Comparison of ENCODE assay signal across 11 cellular contexts in genomic region chr7:91266931-91267557, GRCh38. TPM values are rescaled to one million over a fixed set of nuclear protein-coding genes. Genes with fewer than 3 reads are reported as not detected.
A peak's percentile ranks its signal among the peaks of the same experiment; 100 is the strongest.
DNase-seq lines count a peak whose midpoint lies in the region; ATAC-seq and TF ChIP-seq lines count a peak whose summit lies in the region.
"Had no signal": no experiment of that assay in that cellular context is flagged by ENCODE, and none has a peak within 500 bp of the region (broad histone marks: within the 10 kb centered on the region; RNA-seq: fewer than 3 reads in every experiment).

No MANE protein-coding gene starts in this region.

- no peak overlapping the region for H3T11ph ChIP-seq in H9 (ENCODE audit: low read length)

- H3K36me3 Mint-ChIP-seq in H9 (ENCODE audit: insufficient read depth in 1 of 3, low read depth in 3 of 3) = no peaks in the 10 kb centered on the region
- H3K36me3 Mint-ChIP-seq in activated CD8-positive, alpha-beta memory T cell treated with anti-CD3 and anti-CD28 coated beads, Interleukin-2, amount 10 ng/mL, durations not matched to agents 7 days and 5 days = no peaks in the 10 kb centered on the region

- H4K8ac ChIP-seq in H9 (replicated peaks; ENCODE audit: insufficient read length, low read depth, low read length) = no peak overlapping the region

- intact Hi-C loops in stomach (cut with DNase I; ENCODE audit: low total_unique reads) = no loop called here

- H3K14ac ChIP-seq in H9 (ENCODE audit: insufficient read depth, low read length) = no peak overlapping the region

- H4K5ac ChIP-seq in H9 (ENCODE audit: insufficient read length, low read depth, low read length) = no peak overlapping the region

- no peak for TF ChIP-seq EP300 in stomach (IDR thresholded peaks at IDR 0.05)

- no peak overlapping the region for H3K4ac ChIP-seq in H9 (ENCODE audit: low read depth, low read length)

- no peak for ATAC-seq in GM21576 (IDR thresholded peaks at IDR 0.05; ENCODE audit: unreplicated experiment)
- no peak for ATAC-seq in HG03460 (IDR thresholded peaks at IDR 0.05; ENCODE audit: unreplicated experiment)
- ATAC-seq in activated CD8-positive, alpha-beta memory T cell treated with anti-CD3 and anti-CD28 coated beads, Interleukin-2, amount 10 ng/mL, durations not matched to agents 7 days and 5 days = no peak
- ATAC-seq: GM12878 had no signal

- H3K23me2 ChIP-seq in H9 (ENCODE audit: insufficient read length, low read depth, low read length, poor library complexity, severe bottlenecking) = peaks cover 26% of the 10 kb centered on the region

- H2AK5ac ChIP-seq in H9 (ENCODE audit: insufficient read length, low read length) = no peak overlapping the region

- peak overlapping the region; percentile 74 for H3K4me2 ChIP-seq in H9 (ENCODE audit: insufficient read depth, insufficient read length, low read length)

- H3K27ac ChIP-seq in H9 (ENCODE audit: insufficient read length, low read depth, low read length) (no peak overlapping the region), stomach (peak overlapping the region in 3 of 5 donors; percentile 35 to 95 (median 87))

- TF ChIP-seq POLR2A in stomach (IDR thresholded peaks at IDR 0.05) = no peak

- H4K91ac ChIP-seq in H9 (ENCODE audit: insufficient read length, low read depth, low read length) = no peak overlapping the region

- no peak overlapping the region for H3K23ac ChIP-seq in H9 (ENCODE audit: insufficient read length, low read depth, low read length)

- CTCF ChIA-PET in activated CD8-positive, alpha-beta memory T cell treated with anti-CD3 and anti-CD28 coated beads, Interleukin-2, amount 10 ng/mL, durations not matched to agents 7 days and 5 days (lab: Charles Lee) = no interaction called here

- H3K4me1 Mint-ChIP-seq in H9 = peaks cover 27 to 37% of the 10 kb centered on the region in 2 experiments
- peaks cover 17% of the 10 kb centered on the region for H3K4me1 Mint-ChIP-seq in activated CD8-positive, alpha-beta memory T cell treated with anti-CD3 and anti-CD28 coated beads, Interleukin-2, amount 10 ng/mL, durations not matched to agents 7 days and 5 days

- no peaks in the 10 kb centered on the region for H3K79me1 ChIP-seq in H9 (ENCODE audit: insufficient read depth, low read depth, low read length, poor library complexity, severe bottlenecking)

- H3K4me1 ChIP-seq in H9 (ENCODE audit: insufficient read depth, low read length) = no peaks in the 10 kb centered on the region
- H3K4me1 ChIP-seq in stomach = peaks cover 18 to 46% (median 37%) of the 10 kb centered on the region in 4 donors

- peaks cover 80% of the 10 kb centered on the region for H3K27me3 Mint-ChIP-seq in H9 (ENCODE audit: low read depth)
- peaks cover 49% of the 10 kb centered on the region for H3K27me3 Mint-ChIP-seq in activated CD8-positive, alpha-beta memory T cell treated with anti-CD3 and anti-CD28 coated beads, Interleukin-2, amount 10 ng/mL, durations not matched to agents 7 days and 5 days

- H3K9me3 ChIP-seq in H9 (ENCODE audit: control insufficient read depth, low read depth, low read length) (no peaks in the 10 kb centered on the region), stomach (no peaks in the 10 kb centered on the region)

- peak overlapping the region; percentile 72 to 88 for H3K4me3 Mint-ChIP-seq in H9
- no peak overlapping the region for H3K4me3 Mint-ChIP-seq in activated CD8-positive, alpha-beta memory T cell treated with anti-CD3 and anti-CD28 coated beads, Interleukin-2, amount 10 ng/mL, durations not matched to agents 7 days and 5 days

- no peaks in the 10 kb centered on the region for H3K36me3 ChIP-seq in stomach

- TF ChIP-seq CTCF in H9 (conservative IDR thresholded peaks at IDR 0.05) = no peak
- no peak for TF ChIP-seq CTCF in stomach (IDR thresholded peaks at IDR 0.05)

- H2BK20ac ChIP-seq in H9 (ENCODE audit: low read depth, low read length, poor library complexity, severe bottlenecking) = no peak overlapping the region

- no peak overlapping the region for H2BK5ac ChIP-seq in H9 (ENCODE audit: insufficient read length, low read length)

- no peaks in the 10 kb centered on the region for H3K79me2 ChIP-seq in H9 (ENCODE audit: insufficient read depth, low read length)

- H4K20me1 ChIP-seq in H9 (ENCODE audit: control insufficient read depth, insufficient read depth, insufficient read length) = peaks cover 2% of the 10 kb centered on the region

- no peaks in the 10 kb centered on the region for H3K9me3 Mint-ChIP-seq in H9
- no peaks in the 10 kb centered on the region for H3K9me3 Mint-ChIP-seq in activated CD8-positive, alpha-beta memory T cell treated with anti-CD3 and anti-CD28 coated beads, Interleukin-2, amount 10 ng/mL, durations not matched to agents 7 days and 5 days (ENCODE audit: low read depth)

- no peak overlapping the region for H2BK15ac ChIP-seq in H9 (ENCODE audit: low read depth, low read length)

- H3K27me3 ChIP-seq in H9 (ENCODE audit: insufficient read depth, low read length) (peaks cover 51% of the 10 kb centered on the region), stomach (no peaks in the 10 kb centered on the region)

- H2BK12ac ChIP-seq in H9 (ENCODE audit: insufficient read length, low read depth, low read length) = no peak overlapping the region

- no peak overlapping the region for H2BK120ac ChIP-seq in H9 (ENCODE audit: low read depth, low read length, poor library complexity, severe bottlenecking)

- H3K27ac Mint-ChIP-seq in H9 = peak overlapping the region in 1 of 3 experiments; percentile 69; a peak in 1 of 7 replicates
- no peak overlapping the region for H3K27ac Mint-ChIP-seq in activated CD8-positive, alpha-beta memory T cell treated with anti-CD3 and anti-CD28 coated beads, Interleukin-2, amount 10 ng/mL, durations not matched to agents 7 days and 5 days

- H3K4me3 ChIP-seq in stomach = peak overlapping the region; percentile 66 to 90 (median 78)
- H3K4me3 ChIP-seq: GM12878 had no signal

- H3K18ac ChIP-seq in H9 (ENCODE audit: insufficient read length, low read depth, low read length) = no peak overlapping the region

- no peak overlapping the region for H3K56ac ChIP-seq in H9 (ENCODE audit: insufficient read length, low read depth, low read length)

- H2AFZ ChIP-seq in H9 (ENCODE audit: low read length) = no peak overlapping the region

- DNase-seq in H9 (peak; percentile 41), cerebellar cortex (ENCODE audit: low spot score) (peak; percentile 20), kidney tubule cell (ENCODE audit: low spot score) (peak; percentile 35), stomach (no peak), germinal center (ENCODE audit: low spot score) (no peak)
- DNase-seq in activated CD8-positive, alpha-beta memory T cell treated with anti-CD3 and anti-CD28 coated beads, Interleukin-2, amount 10 ng/mL, durations not matched to agents 7 days and 5 days = no peak
- DNase-seq: NCI-H446 treated with DMSO at 0.1 percent for 48 hours; stimulated activated CD4-positive, alpha-beta T cell treated with anti-CD3 and anti-CD28 coated beads, Interleukin-2, amount 100 ng/mL, for 24 hours had no signal

- WGBS in H9 (ENCODE audit: extremely low coverage, insufficient read length, low lambda C conversion rate) = no CpG with 5 or more reads among the region's 31 CpGs
- 58 to 80% (median 70%) methylated on average over 29 to 31 of the region's 31 CpGs for WGBS in stomach, 5 donors

- H3K9ac ChIP-seq in H9 (ENCODE audit: extremely low read depth, insufficient read length, low read length) = no peak overlapping the region

RNA-seq across cellular contexts. Expression of gene FZD1, which starts 2.8 kb away (rescaled TPM):
- 0.61 TPM in 2 replicates for total RNA-seq in H9 (2021)
- 10 to 100 TPM in 2 of 5 donors, 1 to 10 TPM in 3; 1.8 to 12.9 (median 8.7) TPM for total RNA-seq in stomach
- 1 to 10 TPM; 2.4 to 2.7 (median 2.4) TPM for polyA plus RNA-seq in stomach
- not detected for total RNA-seq in activated CD8-positive, alpha-beta memory T cell treated with anti-CD3 and anti-CD28 coated beads, Interleukin-2, amount 10 ng/mL, durations not matched to agents 7 days and 5 days

Comparison
In these comparisons a context has a peak if more than half of its experiments do, and no peak if none do; other contexts are left out.
1. DNase-seq: peak in H9 (single experiment), cerebellar cortex (single experiment) and kidney tubule cell (single experiment); none in stomach (single experiment), germinal center (single experiment) and activated CD8-positive, alpha-beta memory T cell treated with anti-CD3 and anti-CD28 coated beads, Interleukin-2, amount 10 ng/mL, durations not matched to agents 7 days and 5 days (single experiment).